In genomic region chr1:178360421-178360820, GRCh38 we compare ENCODE assay signal across 2 cellular contexts.
TF ChIP-seq lines count a peak whose summit lies in the region.

No MANE protein-coding gene starts in this region.

TF ChIP-seq in IMR-90, 13 proteins besides CTCF, POLR2A, EP300 and RAD21:
- TF ChIP-seq USF2 (IDR thresholded peaks at IDR 0.05; ENCODE audit: low read depth, low read length) (no peak), NFE2L2 (IDR thresholded peaks at IDR 0.05; ENCODE audit: low read depth, low read length) (no peak)

TF ChIP-seq in WTC11, 78 proteins besides CTCF, POLR2A, EP300 and RAD21 (continued from another document):
- TF ChIP-seq, protein P1, sequence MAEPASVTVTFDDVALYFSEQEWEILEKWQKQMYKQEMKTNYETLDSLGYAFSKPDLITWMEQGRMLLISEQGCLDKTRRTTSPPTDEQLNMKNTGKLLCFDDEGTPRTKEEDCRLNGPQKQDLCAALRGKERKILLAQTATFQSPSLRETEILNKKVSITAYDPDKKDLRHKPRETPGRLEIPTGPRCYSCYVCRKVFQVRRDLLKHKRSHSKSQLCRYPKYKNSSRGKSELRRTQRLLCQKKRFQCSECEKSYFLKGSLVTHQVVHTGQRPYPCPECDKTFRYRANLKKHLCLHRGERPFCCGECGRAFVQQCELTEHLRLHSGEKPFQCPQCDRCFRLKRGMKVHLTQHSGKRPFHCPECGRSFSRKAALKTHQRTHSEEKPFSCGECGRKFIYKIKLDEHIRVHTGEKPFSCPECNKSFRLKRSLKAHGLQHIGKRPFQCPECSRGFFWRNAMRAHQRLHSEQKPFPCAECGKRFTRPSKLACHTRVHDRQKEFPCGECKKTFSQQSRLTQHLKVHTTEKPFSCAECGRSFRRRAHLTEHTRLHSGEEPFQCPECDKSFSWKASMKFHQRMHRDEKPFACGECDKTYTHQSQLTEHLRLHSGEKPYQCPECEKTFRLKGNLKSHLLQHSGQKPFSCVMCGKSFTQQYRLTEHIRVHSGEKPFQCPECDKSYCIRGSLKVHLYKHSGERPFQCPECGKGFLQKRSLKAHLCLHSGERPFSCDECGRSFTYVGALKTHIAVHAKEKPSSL (CRISPR knock-in tag; conservative IDR thresholded peaks at IDR 0.05), result no peak
- TF ChIP-seq ZNF671 (CRISPR knock-in tag; IDR thresholded peaks at IDR 0.05) (no peak), ZNF396 (CRISPR knock-in tag; IDR thresholded peaks at IDR 0.05; ENCODE audit: borderline replicate concordance) (no peak), MLX (CRISPR knock-in tag; IDR thresholded peaks at IDR 0.05) (no peak), FOXJ3 (CRISPR knock-in tag; IDR thresholded peaks at IDR 0.05; ENCODE audit: borderline replicate concordance) (no peak), SMAD3 (CRISPR knock-in tag; IDR thresholded peaks at IDR 0.05; ENCODE audit: borderline replicate concordance) (no peak), NFE2L1 (CRISPR knock-in tag; IDR thresholded peaks at IDR 0.05) (no peak), ZSCAN18 (CRISPR knock-in tag; IDR thresholded peaks at IDR 0.05) (no peak), SMAD4 (CRISPR knock-in tag; IDR thresholded peaks at IDR 0.05) (no peak), AFF4 (CRISPR knock-in tag; IDR thresholded peaks at IDR 0.05; ENCODE audit: borderline replicate concordance) (no peak), GTF2I (CRISPR knock-in tag; conservative IDR thresholded peaks at IDR 0.05) (no peak), PRRX2 (CRISPR knock-in tag; IDR thresholded peaks at IDR 0.05) (no peak), RORB (CRISPR knock-in tag; IDR thresholded peaks at IDR 0.05) (no peak), CREM (CRISPR knock-in tag; IDR thresholded peaks at IDR 0.05) (no peak)
- TF ChIP-seq, protein P2, sequence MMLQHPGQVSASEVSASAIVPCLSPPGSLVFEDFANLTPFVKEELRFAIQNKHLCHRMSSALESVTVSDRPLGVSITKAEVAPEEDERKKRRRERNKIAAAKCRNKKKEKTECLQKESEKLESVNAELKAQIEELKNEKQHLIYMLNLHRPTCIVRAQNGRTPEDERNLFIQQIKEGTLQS (CRISPR knock-in tag; conservative IDR thresholded peaks at IDR 0.05), result no peak
- TF ChIP-seq, protein P3, sequence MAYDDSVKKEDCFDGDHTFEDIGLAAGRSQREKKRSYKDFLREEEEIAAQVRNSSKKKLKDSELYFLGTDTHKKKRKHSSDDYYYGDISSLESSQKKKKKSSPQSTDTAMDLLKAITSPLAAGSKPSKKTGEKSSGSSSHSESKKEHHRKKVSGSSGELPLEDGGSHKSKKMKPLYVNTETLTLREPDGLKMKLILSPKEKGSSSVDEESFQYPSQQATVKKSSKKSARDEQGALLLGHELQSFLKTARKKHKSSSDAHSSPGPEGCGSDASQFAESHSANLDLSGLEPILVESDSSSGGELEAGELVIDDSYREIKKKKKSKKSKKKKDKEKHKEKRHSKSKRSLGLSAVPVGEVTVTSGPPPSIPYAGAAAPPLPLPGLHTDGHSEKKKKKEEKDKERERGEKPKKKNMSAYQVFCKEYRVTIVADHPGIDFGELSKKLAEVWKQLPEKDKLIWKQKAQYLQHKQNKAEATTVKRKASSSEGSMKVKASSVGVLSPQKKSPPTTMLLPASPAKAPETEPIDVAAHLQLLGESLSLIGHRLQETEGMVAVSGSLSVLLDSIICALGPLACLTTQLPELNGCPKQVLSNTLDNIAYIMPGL (CRISPR knock-in tag; IDR thresholded peaks at IDR 0.05), result no peak
